ENCODE assay signal across 31 cellular contexts in the genomic region with DNA sequence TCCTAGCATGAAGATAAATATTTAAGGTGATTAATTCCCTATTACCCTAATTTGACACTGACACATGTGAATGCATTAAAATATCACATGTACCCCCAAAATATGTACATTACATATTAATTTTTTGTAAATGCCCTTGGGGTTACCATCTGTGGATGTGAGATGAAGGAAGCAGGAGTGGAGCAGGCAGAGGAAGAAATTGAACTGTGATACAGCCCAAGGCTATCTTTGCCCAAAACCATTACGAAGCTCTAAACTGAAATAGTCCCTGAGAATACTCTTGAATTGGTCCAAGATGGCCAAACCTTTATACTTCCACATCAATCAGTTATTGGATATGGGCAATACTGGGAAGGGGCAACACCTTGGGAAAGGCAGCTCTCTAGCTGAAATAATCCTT.
DNase-seq lines count a peak whose midpoint lies in the region; ATAC-seq, FAIRE-seq and TF ChIP-seq lines count a peak whose summit lies in the region.
"Had no signal": no experiment of that assay in that cellular context is flagged by ENCODE, and none has a peak within 500 bp of the region (broad histone marks: within the 10 kb centered on the region; RNA-seq: fewer than 3 reads in every experiment).

No MANE protein-coding gene starts in this region.

- in situ Hi-C loops in SK-MEL-5 (cut with HindIII; ENCODE audit: low pct_unique_long_range_greater_than_20kb, low sequenced_read_pairs), result no loop called here

- H3K27me3 ChIP-seq in dorsolateral prefrontal cortex, result no peaks in the 10 kb centered on the region
- H3K27me3 ChIP-seq: BE2C; BLaER1; BLaER1 treated with 17β-estradiol and CSF1 and Interleukin-3, amounts not matched to agents 10 nM and 100 nM had no signal

- FAIRE-seq in GM12892 (lab: Jason Lieb, UNC), result peak; percentile 9
- FAIRE-seq: A204.1 had no signal

- no peak for DNase-seq in GM12892 (ENCODE audit: insufficient read length)
- peak; percentile 90 for DNase-seq in SK-MEL-5 (ENCODE audit: low read depth, low spot score)
- no peak for DNase-seq in dorsolateral prefrontal cortex
- no peak for DNase-seq in HK-2 (ENCODE audit: unreplicated experiment)
- DNase-seq in NCI-H2171 treated with DMSO at 0.1 percent for 48 hours (lab: John Stamatoyannopoulos, UW), result no peak
- DNase-seq: 8988T; ACHN; AML-193; BE2C; C1 segment of cervical spinal cord; Caco-2; Calu3; CD4-positive, alpha-beta memory T cell; CD4-positive, alpha-beta T cell; CD4-positive, CD25-positive, alpha-beta regulatory T cell; CD8-positive, alpha-beta memory T cell; CD8-positive, alpha-beta T cell; COR-L47; DMS 273 treated with DMSO at 0.1 percent for 48 hours; DMS153; DMS79; DMS79 treated with DMSO at 0.1 percent for 48 hours; DND-41; EL had no signal

- no peak for TF ChIP-seq POLR2A in GM12892 (IDR thresholded peaks at IDR 0.05; ENCODE audit: low read depth, low read length)

- peak overlapping the region in 38 of 59 donors; percentile 2 to 71 (median 46) for H3K27ac ChIP-seq in dorsolateral prefrontal cortex
- H3K27ac ChIP-seq: 22Rv1; A549; BLaER1; BLaER1 treated with 17β-estradiol and CSF1 and Interleukin-3, amounts not matched to agents 10 nM and 100 nM; C4-2B had no signal

- H3K4me3 ChIP-seq in dorsolateral prefrontal cortex, result no peak overlapping the region
- H3K4me3 ChIP-seq: A549; BLaER1; BLaER1 treated with 17β-estradiol and CSF1 and Interleukin-3, amounts not matched to agents 10 nM and 100 nM had no signal

- intact Hi-C loops in dorsolateral prefrontal cortex (cut with DNase I), result no loop called here

- no peak for ATAC-seq in GM21447 (IDR thresholded peaks at IDR 0.05; ENCODE audit: unreplicated experiment)
- ATAC-seq: A549; CD8-positive, alpha-beta T cell had no signal

- no peak for TF ChIP-seq CTCF in dorsolateral prefrontal cortex (IDR thresholded peaks at IDR 0.05 in 54 of 56, conservative IDR thresholded peaks at IDR 0.05 in 2 of 56; ENCODE audit: low read depth in 1 of 56, partially characterized antibody in 56 of 56)
